In genomic region chr22:30702856-30703255, GRCh38 we compare ENCODE assay signal across 26 cellular contexts.
"Had no signal": no experiment of that assay in that cellular context is flagged by ENCODE, and none has a peak within 500 bp of the region (broad histone marks: within the 10 kb centered on the region; RNA-seq: fewer than 3 reads in every experiment).

No MANE protein-coding gene starts in this region.

- H3K4me1 ChIP-seq: neural progenitor cell, parathyroid adenoma, right lobe of liver, stomach, thyroid gland, tibial nerve, upper lobe of left lung, vagina had no signal

- H3K27ac ChIP-seq: neural progenitor cell, ovary, parathyroid adenoma, psoas muscle, right lobe of liver, skin epidermis, spleen, stomach, thoracic aorta, thyroid gland, tibial nerve, upper lobe of left lung, vagina had no signal

- H3K36me3 ChIP-seq: neural progenitor cell, ovary, right lobe of liver, spleen, stomach, thoracic aorta, thyroid gland, tibial nerve, upper lobe of left lung, vagina had no signal

- H3K9ac ChIP-seq: neural progenitor cell, parathyroid adenoma had no signal

- H3K4me3 ChIP-seq: neural progenitor cell, ovary, psoas muscle, right lobe of liver, skin epidermis, smooth muscle cell, spleen, stomach, thoracic aorta, thyroid gland, tibial nerve, upper lobe of left lung, vagina had no signal

- H3K9me3 ChIP-seq: ovary, psoas muscle, right lobe of liver, spleen, stomach, thoracic aorta, thyroid gland, tibial nerve, upper lobe of left lung, vagina had no signal

- H3K27me3 ChIP-seq: ovary, right lobe of liver, spleen, stomach, thyroid gland, tibial nerve, upper lobe of left lung, vagina had no signal

- ATAC-seq: natural killer cell; psoas muscle; right cardiac atrium; right lobe of liver; stimulated activated effector memory CD8-positive, alpha-beta T cell treated with anti-CD3 and anti-CD28 coated beads, Interleukin-12 subunit alpha, Interleukin-12 subunit beta, amount 100 ng/mL, for 72 hours; stimulated activated naive B cell treated with anti-CD40 and anti-IgM and Interleukin-4, amounts not matched to agents 10 μg/mL and 1 μg/mL and 100 μg/mL, for 72 hours had no signal

- FAIRE-seq: urothelium cell line had no signal

- DNase-seq: natural killer cell; occipital lobe; ovary; psoas muscle; right cardiac atrium; stimulated activated CD4-positive, alpha-beta T cell treated with anti-CD3 and anti-CD28 coated beads, Interleukin-15, amount 100 ng/mL, for 24 hours; stimulated activated CD4-positive, alpha-beta T cell treated with anti-CD3 and anti-CD28 coated beads, Interleukin-2, amount 100 ng/mL, for 24 hours; stimulated activated CD4-positive, alpha-beta T cell treated with anti-CD3 and anti-CD28 coated beads, Interleukin-2, amount 100 ng/mL, for 48 hours; stimulated activated CD4-positive, alpha-beta T cell treated with anti-CD3 and anti-CD28 coated beads, Interleukin-4, amount 100 ng/mL, for 24 hours; stimulated activated naive B cell treated with anti-CD40 and anti-IgM and Interleukin-4, amounts not matched to agents 10 μg/mL and 1 μg/mL and 100 μg/mL, for 72 hours; stimulated activated naive CD4-positive, alpha-beta T cell treated with Interleukin-2 at 50 U/mL for 16 hours; stomach; thyroid gland; trophoblast cell; upper lobe of left lung had no signal
